In the genomic region with DNA sequence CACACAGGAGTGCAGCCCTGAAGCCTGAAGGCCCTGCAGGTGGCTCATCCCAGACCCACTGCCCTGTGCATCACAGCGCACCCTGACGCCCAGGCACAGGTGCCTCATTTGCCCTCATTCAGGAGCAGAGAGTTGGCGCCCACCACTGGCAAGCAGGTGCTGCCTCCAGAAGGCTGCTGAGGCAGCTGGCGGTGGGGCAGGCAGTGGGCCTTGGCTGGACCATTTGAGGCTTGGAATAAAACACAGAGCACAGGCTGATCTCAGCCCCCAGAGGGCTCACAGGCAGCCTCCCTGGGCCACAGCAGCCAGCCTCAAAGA, we compare ENCODE assay signal across 24 cellular contexts.
"Had no signal": no experiment of that assay in that cellular context is flagged by ENCODE, and none has a peak within 500 bp of the region (broad histone marks: within the 10 kb centered on the region; RNA-seq: fewer than 3 reads in every experiment).

No MANE protein-coding gene starts in this region.

- H3K4me1 Mint-ChIP-seq: mesothelial cell of epicardium; naive B cell; natural killer cell; neural progenitor cell; stimulated activated naive B cell treated with anti-CD40 and anti-IgM and Interleukin-4, amounts not matched to agents 10 μg/mL and 1 μg/mL and 100 μg/mL, for 72 hours had no signal

- H3K4me3 Mint-ChIP-seq: mesothelial cell of epicardium; naive B cell; natural killer cell; nephron progenitor cell; stimulated activated naive B cell treated with anti-CD40 and anti-IgM and Interleukin-4, amounts not matched to agents 10 μg/mL and 1 μg/mL and 100 μg/mL, for 72 hours had no signal

- H3K27me3 Mint-ChIP-seq: naive B cell; progenitor cell of endocrine pancreas; stimulated activated naive B cell treated with anti-CD40 and anti-IgM and Interleukin-4, amounts not matched to agents 10 μg/mL and 1 μg/mL and 100 μg/mL, for 72 hours had no signal

- H3K27ac Mint-ChIP-seq: mesothelial cell of epicardium; naive B cell; natural killer cell; nephron progenitor cell; neural progenitor cell; progenitor cell of endocrine pancreas; stimulated activated naive B cell treated with anti-CD40 and anti-IgM and Interleukin-4, amounts not matched to agents 10 μg/mL and 1 μg/mL and 100 μg/mL, for 72 hours had no signal

- H3K9me3 Mint-ChIP-seq: natural killer cell had no signal

- H3K36me3 Mint-ChIP-seq: mesothelial cell of epicardium, natural killer cell had no signal

- DNase-seq: islet precursor cell; kidney glomerular epithelial cell; left colon; mesendoderm; naive B cell; natural killer cell; nephron progenitor cell; ovary; stimulated activated CD4-positive, alpha-beta T cell treated with anti-CD3 and anti-CD28 coated beads, Interleukin-12 subunit alpha, Interleukin-12 subunit beta, amount 100 ng/mL, for 4 hours; stimulated activated CD4-positive, alpha-beta T cell treated with anti-CD3 and anti-CD28 coated beads, Interleukin-15, amount 100 ng/mL, for 24 hours; stimulated activated CD4-positive, alpha-beta T cell treated with anti-CD3 and anti-CD28 coated beads, Interleukin-2, amount 100 ng/mL, for 24 hours; stimulated activated CD4-positive, alpha-beta T cell treated with anti-CD3 and anti-CD28 coated beads, Interleukin-4, amount 100 ng/mL, for 1 hour; stimulated activated naive B cell treated with anti-CD40 and anti-IgM and Interleukin-4, amounts not matched to agents 10 μg/mL and 1 μg/mL and 100 μg/mL, for 72 hours; stimulated activated naive CD8-positive, alpha-beta T cell treated with anti-CD3 and anti-CD28 coated beads, Interleukin-15, Interleukin-2, amounts not matched to agents 100 U/mL and 50 U/mL, for 24 hours; stomach; testis; thyroid gland; transverse colon had no signal

- ATAC-seq: heart left ventricle; left colon; left lung; sciatic nerve; stimulated activated naive B cell treated with anti-CD40 and anti-IgM and Interleukin-4, amounts not matched to agents 10 μg/mL and 1 μg/mL and 100 μg/mL, for 72 hours; stimulated activated naive CD8-positive, alpha-beta T cell treated with anti-CD3 and anti-CD28 coated beads, Interleukin-15, Interleukin-2, amounts not matched to agents 100 U/mL and 50 U/mL, for 24 hours had no signal
